Comparison of ENCODE assay signal across 8 cellular contexts in genomic region chr12:113222730-113223531, GRCh38. TPM values are rescaled to one million over a fixed set of nuclear protein-coding genes. Genes with fewer than 3 reads are reported as not detected.
DNase-seq lines count a peak whose midpoint lies in the region; ATAC-seq and TF ChIP-seq lines count a peak whose summit lies in the region.

No MANE protein-coding gene starts in this region.

- TF ChIP-seq POLR2A in HCT116 (IDR thresholded peaks at IDR 0.05; ENCODE audit: borderline replicate concordance, extremely low read depth, insufficient read depth, insufficient read length): no peak

- ATAC-seq in HCT116: no peak
- ATAC-seq in left lobe of liver: peak; percentile 38
- ATAC-seq in HG03565 (IDR thresholded peaks at IDR 0.05; ENCODE audit: unreplicated experiment): no peak
- ATAC-seq in HG02798 (IDR thresholded peaks at IDR 0.05; ENCODE audit: poor library complexity, unreplicated experiment): no peak

- H3K27me3 ChIP-seq in HCT116 (ENCODE audit: insufficient read depth, low read length): no peaks in the 10 kb centered on the region
- no peaks in the 10 kb centered on the region for H3K27me3 ChIP-seq in mammary epithelial cell (ENCODE audit: insufficient read depth, low read length)

- WGBS in mammary epithelial cell (ENCODE audit: low coverage, missing lambda C conversion rate): 69% methylated on average over 11 of the region's 11 CpGs

- H3K4me2 ChIP-seq in HCT116 (ENCODE audit: low read length) (peak overlapping the region; percentile 97), OCI-LY7 (ENCODE audit: low read length) (peak overlapping the region; percentile 97), mammary epithelial cell (ENCODE audit: insufficient read depth, low read depth, low read length) (peak overlapping the region; percentile 87)

- POLR2A ChIA-PET in HCT116 (lab: Charles Lee): interaction anchor here (0.6 to 1.9 kb wide), 5 partner anchors 8 to 152 kb away, joined by 3 to 7 read pairs (median 4); no protein-coding TSS in a partner anchor
- POLR2A ChIA-PET in OCI-LY7 (lab: Charles Lee): interaction anchor here (0.5 to 12.4 kb wide), 21 partner anchors 10 to 1459 kb away, joined by 3 to 183 read pairs (median 4); partner anchors contain the start of genes DDX54, OAS2, RITA1 and SDSL

- CTCF ChIA-PET in HCT116 (lab: Charles Lee) (no interaction called here), OCI-LY7 (lab: Charles Lee; ENCODE audit: unreplicated experiment) (interaction anchor here (0.9 to 1.0 kb wide), 2 partner anchors 15 to 48 kb away, joined by 3 to 4 read pairs; no protein-coding TSS in a partner anchor), mammary epithelial cell (lab: Charles Lee; ENCODE audit: low non-redundant PET) (no interaction called here)

- dilution Hi-C loops in mammary epithelial cell (cut with HindIII; ENCODE audit: low sequenced_read_pairs): loop anchor here (5.0 kb wide), 1 partner anchor 36 kb away; the partner anchor contains the start of genes DDX54 and RITA1

- DNase-seq in HCT116 (ENCODE audit: low read depth, low spot score) (no peak), OCI-LY7 (ENCODE audit: low spot score) (peak; percentile 61), mammary epithelial cell (peak; percentile 15), left lobe of liver (ENCODE audit: low spot score) (peak; percentile 82), stromal cell of bone marrow (ENCODE audit: low read depth) (peak; percentile 90)

- H3K9me2 ChIP-seq in HCT116 (ENCODE audit: insufficient read depth): no peaks in the 10 kb centered on the region
- H3K9me2 ChIP-seq in OCI-LY7 (ENCODE audit: insufficient read depth, low read length): no peaks in the 10 kb centered on the region

- in situ Hi-C loops in mammary epithelial cell (cut with MboI; ENCODE audit: low sequenced_read_pairs in 2 of 2): no loop called here

- RAD21 ChIA-PET in HCT116 (lab: Charles Lee; ENCODE audit: low non-redundant PET in 1 of 2, low total read pairs in 2 of 2, uncharacterized antibody in 2 of 2, unreplicated experiment in 2 of 2): no interaction called here

- peak overlapping the region; percentile 85 for H3K9ac ChIP-seq in HCT116 (ENCODE audit: low read length)
- H3K9ac ChIP-seq in mammary epithelial cell (ENCODE audit: insufficient read depth, low read length): peak overlapping the region; percentile 85

- H3K36me3 ChIP-seq in HCT116 (ENCODE audit: control insufficient read depth in 1 of 2, insufficient read depth in 2 of 2, low read length in 2 of 2) (no peaks in the 10 kb centered on the region), OCI-LY7 (ENCODE audit: insufficient read depth, low read length) (peaks cover 32% of the 10 kb centered on the region), mammary epithelial cell (ENCODE audit: insufficient read depth, low read length) (no peaks in the 10 kb centered on the region)

- intact Hi-C loops in HCT116 (cut with micrococcal nuclease): no loop called here
- intact Hi-C loops in OCI-LY7 (cut with micrococcal nuclease; ENCODE audit: unreplicated experiment): loop anchor here (1.0 to 5.0 kb wide), 3 partner anchors 15 to 161 kb away; partner anchors contain the start of genes DDX54 and RITA1
- intact Hi-C loops in mammary epithelial cell (cut with micrococcal nuclease): loop anchor here (5.0 kb wide), 1 partner anchor 36 kb away; the partner anchor contains the start of genes DDX54 and RITA1

- H2AFZ ChIP-seq in HCT116 (ENCODE audit: low read depth, low read length, poor library complexity, severe bottlenecking) (no peak overlapping the region), OCI-LY7 (ENCODE audit: low read length) (no peak overlapping the region), mammary epithelial cell (ENCODE audit: low read depth, low read length) (peak overlapping the region; percentile 23)

- peaks cover 13 to 20% of the 10 kb centered on the region in 2 experiments; a peak in 3 of 4 replicates for H3K4me1 ChIP-seq in HCT116 (ENCODE audit: control insufficient read depth in 1 of 2, insufficient read depth in 2 of 2, low read length in 2 of 2)
- H3K4me1 ChIP-seq in OCI-LY7 (ENCODE audit: insufficient read depth, low read length, poor library complexity, severe bottlenecking): peaks cover 42% of the 10 kb centered on the region
- peaks cover 16% of the 10 kb centered on the region for H3K4me1 ChIP-seq in mammary epithelial cell (ENCODE audit: insufficient read depth, low read length)

- BruUV-seq in HCT116 (replicated peaks; lab: Mats Ljungman, UMichigan) (no TSS peak), OCI-LY7 (replicated peaks; lab: Mats Ljungman, UMichigan) (TSS peak; percentile 66), mammary epithelial cell (replicated peaks; lab: Mats Ljungman, UMichigan) (no TSS peak)

- no peak for TF ChIP-seq CTCF in C4-2B (conservative IDR thresholded peaks at IDR 0.05)
- no peak for TF ChIP-seq CTCF in HCT116 (IDR thresholded peaks at IDR 0.05 in 2 of 3, conservative IDR thresholded peaks at IDR 0.05 in 1 of 3; ENCODE audit: borderline replicate concordance in 1 of 3, insufficient read depth in 1 of 3, low read depth in 2 of 3, low read length in 2 of 3)
- no peak for TF ChIP-seq CTCF in OCI-LY7 (conservative IDR thresholded peaks at IDR 0.05; ENCODE audit: low read length)
- no peak for TF ChIP-seq CTCF in mammary epithelial cell (conservative IDR thresholded peaks at IDR 0.05 in 1 of 2, IDR thresholded peaks at IDR 0.05 in 1 of 2; ENCODE audit: extremely low read depth in 1 of 2, insufficient read depth in 1 of 2, low read depth in 1 of 2, low read length in 2 of 2)

- H3K9me3 ChIP-seq in HCT116 (ENCODE audit: control insufficient read depth in 1 of 2, insufficient read depth in 1 of 2, low read depth in 1 of 2, low read length in 2 of 2) (no peaks in the 10 kb centered on the region), OCI-LY7 (ENCODE audit: low read length) (no peaks in the 10 kb centered on the region), mammary epithelial cell (replicated peaks; ENCODE audit: insufficient read depth, low read length) (no peaks in the 10 kb centered on the region)

- peak overlapping the region; percentile 64 to 89 for H3K4me3 ChIP-seq in HCT116 (replicated peaks in 1 of 2; ENCODE audit: low read depth in 1 of 2, low read length in 2 of 2)
- peak overlapping the region; percentile 100 for H3K4me3 ChIP-seq in OCI-LY7 (ENCODE audit: low read depth, low read length, poor library complexity, severe bottlenecking)
- H3K4me3 ChIP-seq in mammary epithelial cell (replicated peaks in 1 of 3; ENCODE audit: insufficient read depth in 1 of 3, low read depth in 2 of 3, low read length in 3 of 3): peak overlapping the region in 2 of 3 experiments; percentile 61 to 85

- H4K20me1 ChIP-seq in HCT116 (ENCODE audit: insufficient read depth) (no peaks in the 10 kb centered on the region), OCI-LY7 (ENCODE audit: insufficient read depth, low read length) (no peaks in the 10 kb centered on the region), mammary epithelial cell (ENCODE audit: insufficient read depth, low read length) (no peaks in the 10 kb centered on the region)

- no peak for TF ChIP-seq RAD21 in HCT116 (IDR thresholded peaks at IDR 0.05; ENCODE audit: low read depth)

- H3K27ac ChIP-seq in C4-2B (peak overlapping the region; percentile 87), HCT116 (ENCODE audit: low read depth, low read length) (no peak overlapping the region), OCI-LY7 (ENCODE audit: low read depth, low read length, poor library complexity, severe bottlenecking) (peak overlapping the region; percentile 84), mammary epithelial cell (ENCODE audit: insufficient read depth, low read depth, low read length) (peak overlapping the region; percentile 66)

- H3K79me2 ChIP-seq in HCT116 (ENCODE audit: insufficient read depth, low read length): peaks cover 24% of the 10 kb centered on the region
- H3K79me2 ChIP-seq in OCI-LY7 (ENCODE audit: insufficient read depth, low read depth, low read length): peaks cover 88% of the 10 kb centered on the region
- peaks cover 13% of the 10 kb centered on the region for H3K79me2 ChIP-seq in mammary epithelial cell (ENCODE audit: insufficient read depth, low read length)

TF ChIP-seq in HCT116, 20 proteins besides CTCF, POLR2A, EP300 and RAD21 (continues in another document):
- TF ChIP-seq ZNF274 (IDR thresholded peaks at IDR 0.05; ENCODE audit: low read depth, low read length) (no peak), ELF1 (IDR thresholded peaks at IDR 0.05; ENCODE audit: borderline replicate concordance, low read depth) (no peak), MAX (IDR thresholded peaks at IDR 0.05) (no peak), YY1 (IDR thresholded peaks at IDR 0.05; ENCODE audit: extremely low read depth, insufficient replicate concordance, low read depth, low read length) (no peak), EZH2phosphoT487 (IDR thresholded peaks at IDR 0.05; ENCODE audit: borderline replicate concordance) (no peak), ZFX (IDR thresholded peaks at IDR 0.05) (no peak)

RNA-seq across cellular contexts. Expression of gene TPCN1, which starts 1.7 kb away (rescaled TPM):
- total RNA-seq in HCT116 (2021; ENCODE audit: unreplicated experiment): 29.7 TPM
- 23.5 and 29.4 TPM in 2 replicates for polyA plus RNA-seq in HCT116 (2012)
- 72.4 and 96.0 TPM in 2 replicates for total RNA-seq in OCI-LY7 (2014; rRNA removed; shearing (Covaris generic))
- 160 and 177 TPM in 2 replicates for total RNA-seq in OCI-LY7 (2022)
- 10 to 100 TPM; 10.7 to 62.3 TPM for total RNA-seq in mammary epithelial cell
- 17.8 TPM for polyA plus RNA-seq in mammary epithelial cell
- polyA minus RNA-seq in mammary epithelial cell: 43.6 TPM
- total RNA-seq in left lobe of liver: 33.1 TPM

RNA-seq across cellular contexts. Expression of gene RITA1, which starts 37.4 kb away (rescaled TPM):
- total RNA-seq in HCT116 (2021; ENCODE audit: unreplicated experiment) (20.7 TPM), OCI-LY7 (2022) (59.5 and 68.6 TPM in 2 replicates), mammary epithelial cell (10 to 100 TPM; 21.0 to 21.5 TPM), left lobe of liver (28.4 TPM)
- polyA plus RNA-seq in HCT116 (2012): 14.2 and 15.8 TPM in 2 replicates
- total RNA-seq in OCI-LY7 (2014; rRNA removed; shearing (Covaris generic)): 72.5 and 90.8 TPM in 2 replicates
- 16.0 TPM for polyA plus RNA-seq in mammary epithelial cell
- 3.7 TPM for polyA minus RNA-seq in mammary epithelial cell

RNA-seq across cellular contexts. Expression of gene DDX54, which starts 37.7 kb away (rescaled TPM):
- total RNA-seq in HCT116 (2021; ENCODE audit: unreplicated experiment) (110 TPM), OCI-LY7 (2022) (145 and 150 TPM in 2 replicates), mammary epithelial cell (10 to 100 TPM; 49.3 to 92.9 TPM), left lobe of liver (33.5 TPM)
- 69.3 and 81.2 TPM in 2 replicates for polyA plus RNA-seq in HCT116 (2012)
- 86.0 and 87.2 TPM in 2 replicates for total RNA-seq in OCI-LY7 (2014; rRNA removed; shearing (Covaris generic))
- polyA plus RNA-seq in mammary epithelial cell: 58.6 TPM
- 101 TPM for polyA minus RNA-seq in mammary epithelial cell
